33 cellular contexts compared by ENCODE assay signal in the genomic region with DNA sequence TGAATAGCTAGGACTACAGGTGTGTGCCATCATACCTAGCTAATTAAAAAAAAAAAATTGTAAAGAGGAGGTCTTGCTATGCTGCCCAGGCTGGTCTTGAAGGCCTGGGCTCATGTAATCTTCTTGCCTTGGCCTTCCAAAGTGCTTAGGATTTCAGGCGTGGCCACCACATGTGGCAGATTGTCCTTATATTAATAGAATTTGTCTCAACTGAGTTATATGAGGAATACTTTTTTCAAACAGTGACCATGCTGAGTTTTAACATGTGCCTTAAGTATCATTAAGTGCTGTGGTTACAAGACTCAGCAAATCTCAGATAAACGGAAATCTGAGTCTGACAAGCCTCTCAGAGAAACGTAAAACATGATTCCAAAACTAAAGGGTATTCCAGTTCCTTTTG.
"Had no signal": no experiment of that assay in that cellular context is flagged by ENCODE, and none has a peak within 500 bp of the region (broad histone marks: within the 10 kb centered on the region; RNA-seq: fewer than 3 reads in every experiment).

No MANE protein-coding gene starts in this region.

- DNase-seq: activated B cell treated with CpG ODN at 0.5 μM for 24 hours; activated CD4-positive, alpha-beta memory T cell treated with anti-CD3 and anti-CD28 coated beads, Interleukin-2, amount 10 ng/mL, durations not matched to agents 7 days and 5 days; activated CD4-positive, alpha-beta T cell treated with anti-CD3 and anti-CD28 coated beads for 4 hours; activated CD4-positive, alpha-beta T cell treated with anti-CD3 and anti-CD28 coated beads, Interleukin-2, amount 10 ng/mL, durations not matched to agents 24 days and 14 days; activated CD4-positive, alpha-beta T cell treated with anti-CD3 and anti-CD28 coated beads, Interleukin-2, amount 50 U/mL, for 1 hour; activated CD4-positive, alpha-beta T cell treated with anti-CD3 and anti-CD28 coated beads, Interleukin-2, amount 50 U/mL, for 4 hours; activated CD4-positive, CD25-positive, alpha-beta regulatory T cell treated with anti-CD3 and anti-CD28 coated beads, Interleukin-2, amount 50 U/mL, for 72 hours; activated CD8-positive, alpha-beta memory T cell treated with anti-CD3 and anti-CD28 coated beads for 24 hours; activated CD8-positive, alpha-beta memory T cell treated with anti-CD3 and anti-CD28 coated beads, Interleukin-2, amount 10 ng/mL, durations not matched to agents 7 days and 5 days; activated CD8-positive, alpha-beta memory T cell treated with anti-CD3 and anti-CD28 coated beads, Interleukin-2, amount 50 U/mL, for 48 hours; activated CD8-positive, alpha-beta T cell treated with anti-CD3 and anti-CD28 coated beads, Interleukin-2, amount 10 ng/mL, durations not matched to agents 7 days and 5 days; activated effector memory CD4-positive, alpha-beta T cell treated with Interleukin-2 at 50 U/mL for 16 hours; activated gamma-delta T cell; activated naive CD4-positive, alpha-beta T cell treated with anti-CD3 and anti-CD28 coated beads, Interleukin-2, amount 10 ng/mL, durations not matched to agents 7 days and 5 days; activated naive CD4-positive, alpha-beta T cell treated with Interleukin-2 at 50 U/mL for 16 hours; activated naive CD8-positive, alpha-beta T cell treated with anti-CD3 and anti-CD28 coated beads, Interleukin-2, amount 10 ng/mL, durations not matched to agents 7 days and 5 days; activated naive CD8-positive, alpha-beta T cell treated with anti-CD3 and anti-CD28 coated beads, Interleukin-2, amount 50 U/mL, for 24 hours; activated T-cell treated with anti-CD3 and anti-CD28 coated beads, Interleukin-2, amount 50 U/mL, for 24 hours; activated T-cell treated with anti-CD3 and anti-CD28 coated beads, Interleukin-2, amount 50 U/mL, for 48 hours; amniotic stem cell; aorta; body of pancreas; brain microvascular endothelial cell; caudate nucleus; cerebellar nuclear complex; SW 1271; T-helper 1 cell; T-helper 2 cell; T-helper 9 cell had no signal

- H3K9me3 ChIP-seq: body of pancreas, breast epithelium had no signal

- ATAC-seq: activated CD8-positive, alpha-beta memory T cell treated with anti-CD3 and anti-CD28 coated beads, Interleukin-2, amount 10 ng/mL, durations not matched to agents 7 days and 5 days; activated CD8-positive, alpha-beta T cell treated with anti-CD3 and anti-CD28 coated beads, Interleukin-2, amount 10 ng/mL, durations not matched to agents 7 days and 5 days; activated naive CD8-positive, alpha-beta T cell treated with anti-CD3 and anti-CD28 coated beads, Interleukin-2, amount 50 U/mL, for 24 hours; body of pancreas had no signal

- H3K36me3 ChIP-seq: brain microvascular endothelial cell, breast epithelium had no signal

- H3K4me1 ChIP-seq: breast epithelium had no signal

- H3K4me3 ChIP-seq: body of pancreas, breast epithelium had no signal

- H3K27me3 ChIP-seq: body of pancreas, brain microvascular endothelial cell, breast epithelium had no signal

- FAIRE-seq: astrocyte, TTC549 had no signal

- H3K27ac ChIP-seq: body of pancreas, brain microvascular endothelial cell, breast epithelium, VCaP had no signal
